In genomic region chr5:135582099-135582781, GRCh38 we compare ENCODE assay signal across 22 cellular contexts. TPM values are rescaled to one million over a fixed set of nuclear protein-coding genes. Genes with fewer than 3 reads are reported as not detected.
DNase-seq lines count a peak whose midpoint lies in the region; ATAC-seq lines count a peak whose summit lies in the region.
"Had no signal": no experiment of that assay in that cellular context is flagged by ENCODE, and none has a peak within 500 bp of the region (broad histone marks: within the 10 kb centered on the region; RNA-seq: fewer than 3 reads in every experiment).

No MANE protein-coding gene starts in this region.

- H3K4me1 Mint-ChIP-seq in activated T-helper 17 cell treated with anti-CD3 and anti-CD28 coated beads, Interleukin-2, amount 50 U/mL, for 72 hours: no peaks in the 10 kb centered on the region
- peaks cover 5% of the 10 kb centered on the region for H3K4me1 Mint-ChIP-seq in stimulated activated effector memory CD8-positive, alpha-beta T cell treated with anti-CD3 and anti-CD28 coated beads, Interleukin-12 subunit alpha, Interleukin-12 subunit beta, amount 100 ng/mL, for 72 hours

- no peak overlapping the region for H3K23ac ChIP-seq in neuronal stem cell (ENCODE audit: low read depth, low read length, poor library complexity)

- no peaks in the 10 kb centered on the region for H4K20me1 ChIP-seq in BLaER1
- H4K20me1 ChIP-seq: BLaER1 treated with 17β-estradiol and CSF1 and Interleukin-3, amounts not matched to agents 10 nM and 100 nM had no signal

- H3K27me3 ChIP-seq in BLaER1 (peaks cover 15% of the 10 kb centered on the region), neuronal stem cell (ENCODE audit: control insufficient read depth in 3 of 3, insufficient read depth in 3 of 3, low read depth in 1 of 3, low read length in 3 of 3) (peaks cover 6 to 44% (median 30%) of the 10 kb centered on the region in 3 experiments)

- H4K91ac ChIP-seq in neuronal stem cell (ENCODE audit: low read depth, low read length, poor library complexity): no peak overlapping the region

- H2BK15ac ChIP-seq in neuronal stem cell (ENCODE audit: low read length): no peak overlapping the region

- no peaks in the 10 kb centered on the region for H3K9me3 Mint-ChIP-seq in activated T-helper 17 cell treated with anti-CD3 and anti-CD28 coated beads, Interleukin-2, amount 50 U/mL, for 72 hours
- no peaks in the 10 kb centered on the region for H3K9me3 Mint-ChIP-seq in stimulated activated effector memory CD8-positive, alpha-beta T cell treated with anti-CD3 and anti-CD28 coated beads, Interleukin-12 subunit alpha, Interleukin-12 subunit beta, amount 100 ng/mL, for 72 hours
- H3K9me3 Mint-ChIP-seq: CD8-positive, alpha-beta T cell had no signal

- H2BK120ac ChIP-seq in neuronal stem cell (ENCODE audit: low read depth, low read length): no peak overlapping the region

- DNase-seq in neuronal stem cell (ENCODE audit: low spot score) (no peak), mesenteric fat pad (ENCODE audit: low spot score) (no peak), NCI-H1092 (lab: John Stamatoyannopoulos, UW) (no peak)
- no peak for DNase-seq in stimulated activated effector memory CD8-positive, alpha-beta T cell treated with anti-CD3 and anti-CD28 coated beads, Interleukin-12 subunit alpha, Interleukin-12 subunit beta, amount 100 ng/mL, for 72 hours (ENCODE audit: low spot score in 2 of 2)
- DNase-seq: 8988T; Calu3; CD8-positive, alpha-beta T cell; DMS 273 treated with DMSO at 0.1 percent for 48 hours; DMS53; DND-41; EL had no signal

- H3K79me1 ChIP-seq in neuronal stem cell (ENCODE audit: low read depth, low read length): no peaks in the 10 kb centered on the region

- no peak overlapping the region for H3K4ac ChIP-seq in neuronal stem cell (ENCODE audit: low read length)

- H2BK5ac ChIP-seq in neuronal stem cell (ENCODE audit: low read length): no peak overlapping the region

- H3K14ac ChIP-seq in neuronal stem cell (ENCODE audit: low read length): peak overlapping the region; percentile 5

- H3K4me3 Mint-ChIP-seq in activated T-helper 17 cell treated with anti-CD3 and anti-CD28 coated beads, Interleukin-2, amount 50 U/mL, for 72 hours: no peak overlapping the region
- H3K4me3 Mint-ChIP-seq in stimulated activated effector memory CD8-positive, alpha-beta T cell treated with anti-CD3 and anti-CD28 coated beads, Interleukin-12 subunit alpha, Interleukin-12 subunit beta, amount 100 ng/mL, for 72 hours: no peak overlapping the region
- H3K4me3 Mint-ChIP-seq: CD8-positive, alpha-beta T cell had no signal

- H3K9me3 ChIP-seq in BLaER1 (peaks cover 10% of the 10 kb centered on the region; the same call in 1 of the 2 replicates), neuronal stem cell (replicated peaks in 1 of 2; ENCODE audit: control insufficient read depth in 2 of 2, insufficient read depth in 1 of 2, low read depth in 1 of 2, low read length in 2 of 2) (peaks cover 2 to 4% of the 10 kb centered on the region in 2 donors)
- H3K9me3 ChIP-seq: HAP-1 had no signal

- no peaks in the 10 kb centered on the region for H3K36me3 Mint-ChIP-seq in activated T-helper 17 cell treated with anti-CD3 and anti-CD28 coated beads, Interleukin-2, amount 50 U/mL, for 72 hours (ENCODE audit: low read depth)
- no peaks in the 10 kb centered on the region for H3K36me3 Mint-ChIP-seq in stimulated activated effector memory CD8-positive, alpha-beta T cell treated with anti-CD3 and anti-CD28 coated beads, Interleukin-12 subunit alpha, Interleukin-12 subunit beta, amount 100 ng/mL, for 72 hours
- H3K36me3 Mint-ChIP-seq: CD8-positive, alpha-beta T cell had no signal

- no CpG with 5 or more reads among the region's 6 CpGs for WGBS in neuronal stem cell (ENCODE audit: extremely low coverage in 2 of 2, insufficient read length in 2 of 2, insufficient replicate concordance in 1 of 2), 2 donors

- H2AFZ ChIP-seq in neuronal stem cell (ENCODE audit: low read length): no peak overlapping the region

- no peak overlapping the region for H3K4me3 ChIP-seq in BLaER1
- H3K4me3 ChIP-seq in neuronal stem cell (ENCODE audit: low read length in 2 of 2): no peak overlapping the region
- H3K4me3 ChIP-seq: BLaER1 treated with 17β-estradiol and CSF1 and Interleukin-3, amounts not matched to agents 10 nM and 100 nM; GM12878; HAP-1 had no signal

- H3K4me1 ChIP-seq in BLaER1 (0 out of 2 replicates have a peak, but pooled peaks cover 8% of the 10 kb centered on the region), neuronal stem cell (ENCODE audit: control insufficient read depth in 2 of 2, insufficient read depth in 1 of 2, low read depth in 1 of 2, low read length in 2 of 2) (peaks cover 0 to 16% of the 10 kb centered on the region in 2 donors)

- no peaks in the 10 kb centered on the region for H3K36me3 ChIP-seq in BLaER1
- no peaks in the 10 kb centered on the region for H3K36me3 ChIP-seq in neuronal stem cell (replicated peaks in 1 of 2; ENCODE audit: control insufficient read depth in 2 of 2, insufficient read depth in 2 of 2, low read length in 2 of 2)
- H3K36me3 ChIP-seq: BLaER1 treated with 17β-estradiol and CSF1 and Interleukin-3, amounts not matched to agents 10 nM and 100 nM; HAP-1 had no signal

- no peak overlapping the region for H3K27ac Mint-ChIP-seq in activated T-helper 17 cell treated with anti-CD3 and anti-CD28 coated beads, Interleukin-2, amount 50 U/mL, for 72 hours
- H3K27ac Mint-ChIP-seq in stimulated activated effector memory CD8-positive, alpha-beta T cell treated with anti-CD3 and anti-CD28 coated beads, Interleukin-12 subunit alpha, Interleukin-12 subunit beta, amount 100 ng/mL, for 72 hours: no peak overlapping the region
- H3K27ac Mint-ChIP-seq: CD8-positive, alpha-beta T cell had no signal

- no peak overlapping the region for H4K8ac ChIP-seq in neuronal stem cell (ENCODE audit: low read depth, low read length)

- peak overlapping the region; percentile 47 for H2AK5ac ChIP-seq in neuronal stem cell (ENCODE audit: low read depth, low read length)

- H3K27ac ChIP-seq in BLaER1 (no peak overlapping the region), neuronal stem cell (replicated peaks; ENCODE audit: low read length) (no peak overlapping the region)
- H3K27ac ChIP-seq: BLaER1 treated with 17β-estradiol and CSF1 and Interleukin-3, amounts not matched to agents 10 nM and 100 nM had no signal

- 0 out of 2 replicates have a peak overlapping the region, but pooled peaks have one; percentile 3 for H3K4me2 ChIP-seq in BLaER1
- H3K4me2 ChIP-seq in neuronal stem cell (ENCODE audit: insufficient read depth, low read length, poor library complexity, severe bottlenecking): no peak overlapping the region

- H3K27me3 Mint-ChIP-seq in activated T-helper 17 cell treated with anti-CD3 and anti-CD28 coated beads, Interleukin-2, amount 50 U/mL, for 72 hours: peaks cover 40% of the 10 kb centered on the region

- peak overlapping the region; percentile 52 for H2BK12ac ChIP-seq in neuronal stem cell (ENCODE audit: low read length)

- ATAC-seq in activated T-helper 17 cell treated with anti-CD3 and anti-CD28 coated beads, Interleukin-2, amount 50 U/mL, for 72 hours (replicated peaks): peak; percentile 21
- ATAC-seq in stimulated activated effector memory CD8-positive, alpha-beta T cell treated with anti-CD3 and anti-CD28 coated beads, Interleukin-12 subunit alpha, Interleukin-12 subunit beta, amount 100 ng/mL, for 72 hours: peak; percentile 3
- ATAC-seq in HG02884 (IDR thresholded peaks at IDR 0.05; ENCODE audit: unreplicated experiment): no peak
- ATAC-seq: CD8-positive, alpha-beta T cell; GM12878; HepG2 had no signal

- H3K9ac ChIP-seq in BLaER1: no peak overlapping the region
- peak overlapping the region; percentile 38 for H3K9ac ChIP-seq in neuronal stem cell (ENCODE audit: low read depth, low read length, poor library complexity)
- H3K9ac ChIP-seq: BLaER1 treated with 17β-estradiol and CSF1 and Interleukin-3, amounts not matched to agents 10 nM and 100 nM had no signal

- no peak overlapping the region for H3K18ac ChIP-seq in neuronal stem cell (ENCODE audit: low read length)

RNA-seq across cellular contexts. Expression of gene CXCL14, which starts 3.4 kb away (rescaled TPM):
- not detected for total RNA-seq in activated T-helper 17 cell treated with anti-CD3 and anti-CD28 coated beads, Interleukin-2, amount 50 U/mL, for 72 hours
- 1.7 TPM for polyA plus RNA-seq in neuronal stem cell (2013, experiment 1 of 2)
- 1.8 TPM for polyA plus RNA-seq in neuronal stem cell (2013, experiment 2 of 2)
- 26.6 TPM for total RNA-seq in mesenteric fat pad
- total RNA-seq: A673; Calu3; CD8-positive, alpha-beta T cell; G401; GM12878; HepG2 had no signal
- polyA plus RNA-seq: AG04450, HepG2 had no signal

RNA-seq across cellular contexts. Expression of gene NEUROG1, which starts 46.5 kb away (rescaled TPM):
- total RNA-seq in activated T-helper 17 cell treated with anti-CD3 and anti-CD28 coated beads, Interleukin-2, amount 50 U/mL, for 72 hours: not detected
- polyA plus RNA-seq in neuronal stem cell (2013, experiment 1 of 2): 0.04 TPM
- 0.03 TPM for polyA plus RNA-seq in neuronal stem cell (2013, experiment 2 of 2)
- total RNA-seq in mesenteric fat pad: not detected
- total RNA-seq: A673; Calu3; CD8-positive, alpha-beta T cell; G401; GM12878; H4; HepG2 had no signal
- polyA plus RNA-seq: AG04450, GM12878, HepG2 had no signal

Comparison
In these comparisons a context has a peak if more than half of its experiments do, and no peak if none do; other contexts are left out.
1. RNA of gene CXCL14, which starts 3.4 kb away (total RNA-seq): 26.6 TPM in mesenteric fat pad (single experiment); not detected in activated T-helper 17 cell treated with anti-CD3 and anti-CD28 coated beads, Interleukin-2, amount 50 U/mL, for 72 hours; every median in the first group is over 10 times any median in the second.